22 cellular contexts compared by ENCODE assay signal in the genomic region with DNA sequence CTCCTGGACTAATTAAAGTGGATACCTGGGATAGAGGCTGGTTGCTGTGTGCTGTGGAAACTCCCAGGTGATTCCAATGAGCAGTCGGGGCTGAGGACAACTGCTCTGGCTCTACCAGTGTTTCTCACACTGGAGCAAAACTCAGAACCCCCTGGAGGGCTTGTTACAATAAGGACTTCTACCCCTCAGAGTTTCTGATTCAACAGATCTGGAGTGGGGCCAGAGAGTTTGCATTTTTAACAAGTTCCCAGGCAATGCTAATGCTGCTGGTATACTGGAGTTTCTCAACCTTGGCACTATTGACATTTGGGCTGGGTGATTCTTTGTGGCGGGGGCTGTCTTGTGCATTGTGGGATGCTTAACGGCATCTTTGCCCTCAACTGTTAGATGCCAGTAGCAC.
"Had no signal": no experiment of that assay in that cellular context is flagged by ENCODE, and none has a peak within 500 bp of the region (broad histone marks: within the 10 kb centered on the region; RNA-seq: fewer than 3 reads in every experiment).

No MANE protein-coding gene starts in this region.

- H3K4me1 ChIP-seq: SJSA1 had no signal

- H3K27me3 ChIP-seq: MG63, SJSA1 had no signal

- H3K4me3 ChIP-seq: MG63, SJSA1, SK-N-MC had no signal

- H3K27ac ChIP-seq: SJSA1, SK-N-MC had no signal

- H3K36me3 ChIP-seq: MG63, SJSA1 had no signal

- H3K9me3 ChIP-seq: SJSA1 had no signal

- DNase-seq: KBM-7, MG63, NCI-H1092, NCI-H1105 treated with DMSO at 0.1 percent for 48 hours, NCI-H1417 treated with DMSO at 0.1 percent for 48 hours, NCI-H146, NCI-H1694 treated with DMSO at 0.1 percent for 48 hours, NCI-H1930, NCI-H2081, NCI-H2107, NCI-H2227 treated with DMSO at 0.1 percent for 48 hours, NCI-H446, NCI-H510A, NCI-H524 treated with DMSO at 0.1 percent for 48 hours, NCI-H69, NCI-H774, Right ventricle myocardium superior, RPMI8226, SIG-M5 had no signal

- FAIRE-seq: RCC 7860 had no signal
